ENCODE assay signal across 13 cellular contexts in the genomic region with DNA sequence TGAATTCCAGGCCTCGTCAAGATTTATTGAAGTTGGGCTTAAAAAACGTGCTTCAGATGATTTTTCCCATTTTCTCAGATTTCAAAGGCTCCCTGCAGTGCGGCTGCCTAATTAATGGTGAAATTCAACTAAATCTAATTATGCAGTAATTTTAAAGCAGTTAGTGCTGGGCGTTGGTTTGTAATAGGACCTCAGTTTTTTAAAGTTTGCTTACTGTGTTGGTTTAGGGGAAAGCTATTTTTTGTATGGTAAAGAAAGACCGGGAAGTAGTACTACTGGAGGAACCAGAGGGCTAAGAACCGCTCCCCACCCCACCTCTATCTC. TPM values are rescaled to one million over a fixed set of nuclear protein-coding genes. Genes with fewer than 3 reads are reported as not detected.
DNase-seq lines count a peak whose midpoint lies in the region; TF ChIP-seq lines count a peak whose summit lies in the region.
"Had no signal": no experiment of that assay in that cellular context is flagged by ENCODE, and none has a peak within 500 bp of the region (broad histone marks: within the 10 kb centered on the region; RNA-seq: fewer than 3 reads in every experiment).

No MANE protein-coding gene starts in this region.

- no peak overlapping the region for H3K9ac ChIP-seq in SK-N-MC (ENCODE audit: insufficient read length)
- peak overlapping the region; percentile 72 for H3K9ac ChIP-seq in parathyroid adenoma
- H3K9ac ChIP-seq in mammary epithelial cell (ENCODE audit: insufficient read depth, low read length): no peak overlapping the region

- H2AFZ ChIP-seq in ACC112 (ENCODE audit: low read length, unreplicated experiment) (no peak overlapping the region), parathyroid adenoma (no peak overlapping the region), mammary epithelial cell (ENCODE audit: low read depth, low read length) (no peak overlapping the region)

- H3K36me3 ChIP-seq in ACC112 (ENCODE audit: insufficient read depth, low read length) (peaks cover 24% of the 10 kb centered on the region), SK-N-MC (ENCODE audit: insufficient read depth, low read length) (peaks cover 8% of the 10 kb centered on the region), parathyroid adenoma (ENCODE audit: control insufficient read depth, insufficient read depth, low read length) (no peaks in the 10 kb centered on the region), mammary epithelial cell (ENCODE audit: insufficient read depth, low read length) (peaks cover 7% of the 10 kb centered on the region)

- H3K79me2 ChIP-seq in ACC112 (ENCODE audit: control insufficient read depth, insufficient read depth, low read length, unreplicated experiment) (peaks cover 98% of the 10 kb centered on the region), parathyroid adenoma (peaks cover 59% of the 10 kb centered on the region), mammary epithelial cell (ENCODE audit: insufficient read depth, low read length) (peaks cover 65% of the 10 kb centered on the region)

- H3K27ac ChIP-seq in ACC112 (ENCODE audit: low read depth, low read length) (peak overlapping the region; percentile 80), SK-N-MC (peak overlapping the region; percentile 74), parathyroid adenoma (peak overlapping the region; percentile 96), mammary epithelial cell (ENCODE audit: insufficient read depth, low read depth, low read length) (no peak overlapping the region)

- in situ Hi-C loops in mammary epithelial cell (cut with MboI; ENCODE audit: low sequenced_read_pairs in 2 of 2): loop anchor here (10.0 to 25.0 kb wide), 6 partner anchors 655 to 1680 kb away; no protein-coding TSS in a partner anchor

- H4K20me1 ChIP-seq in mammary epithelial cell (ENCODE audit: insufficient read depth, low read length): no peaks in the 10 kb centered on the region

- CTCF ChIA-PET in mammary epithelial cell (lab: Charles Lee; ENCODE audit: low non-redundant PET): no interaction called here

- DNase-seq in SK-N-MC (ENCODE audit: low read depth, low spot score) (no peak), fibroblast of pulmonary artery (ENCODE audit: low read depth) (no peak), NCI-H1930 (lab: John Stamatoyannopoulos, UW) (no peak), mammary epithelial cell (no peak)
- DNase-seq in stimulated activated CD4-positive, alpha-beta T cell treated with anti-CD3 and anti-CD28 coated beads, Interleukin-4, amount 100 ng/mL, for 4 hours: no peak
- no peak for DNase-seq in stimulated activated CD4-positive, alpha-beta T cell treated with anti-CD3 and anti-CD28 coated beads, Interleukin-12 subunit alpha, Interleukin-12 subunit beta, amount 100 ng/mL, for 4 hours
- DNase-seq: AML-193, NCI-H1694 treated with DMSO at 0.1 percent for 48 hours, PC-3 had no signal

- no peak for TF ChIP-seq CTCF in fibroblast of pulmonary artery (IDR thresholded peaks at IDR 0.05; ENCODE audit: low read length, missing control alignments)
- no peak for TF ChIP-seq CTCF in parathyroid adenoma (IDR thresholded peaks at IDR 0.05)
- no peak for TF ChIP-seq CTCF in mammary epithelial cell (conservative IDR thresholded peaks at IDR 0.05 in 1 of 2, IDR thresholded peaks at IDR 0.05 in 1 of 2; ENCODE audit: extremely low read depth in 1 of 2, insufficient read depth in 1 of 2, low read depth in 1 of 2, low read length in 2 of 2)

- dilution Hi-C loops in mammary epithelial cell (cut with HindIII; ENCODE audit: low sequenced_read_pairs): no loop called here

- intact Hi-C loops in mammary epithelial cell (cut with micrococcal nuclease): no loop called here

- 97% methylated on average over 4 of the region's 6 CpGs for WGBS in mammary epithelial cell (ENCODE audit: low coverage, missing lambda C conversion rate)

- H3K4me2 ChIP-seq in parathyroid adenoma (ENCODE audit: low read length): no peak overlapping the region
- no peak overlapping the region for H3K4me2 ChIP-seq in mammary epithelial cell (ENCODE audit: insufficient read depth, low read depth, low read length)

- no TSS peak for BruUV-seq in mammary epithelial cell (replicated peaks; lab: Mats Ljungman, UMichigan)

- no peaks in the 10 kb centered on the region for H3K9me3 ChIP-seq in SK-N-MC (ENCODE audit: low read depth, low read length)
- H3K9me3 ChIP-seq in parathyroid adenoma (ENCODE audit: control insufficient read depth, low read length): no peaks in the 10 kb centered on the region
- H3K9me3 ChIP-seq in mammary epithelial cell (replicated peaks; ENCODE audit: insufficient read depth, low read length): no peaks in the 10 kb centered on the region

- H3K4me1 ChIP-seq in ACC112 (ENCODE audit: control insufficient read depth, insufficient read depth, low read length, unreplicated experiment) (peaks cover 28% of the 10 kb centered on the region), parathyroid adenoma (peaks cover 9% of the 10 kb centered on the region), mammary epithelial cell (ENCODE audit: insufficient read depth, low read length) (peaks cover 17% of the 10 kb centered on the region)

- H3K27me3 ChIP-seq in ACC112 (ENCODE audit: insufficient read depth, low read length): no peaks in the 10 kb centered on the region
- H3K27me3 ChIP-seq in parathyroid adenoma (ENCODE audit: control insufficient read depth, insufficient read depth, low read length): no peaks in the 10 kb centered on the region
- no peaks in the 10 kb centered on the region for H3K27me3 ChIP-seq in mammary epithelial cell (ENCODE audit: insufficient read depth, low read length)

- H3K4me3 ChIP-seq in ACC112 (ENCODE audit: low read depth, low read length) (peak overlapping the region; percentile 97), SK-N-MC (peak overlapping the region; percentile 52), fibroblast of pulmonary artery (replicated peaks; ENCODE audit: low read depth, low read length) (peak overlapping the region; percentile 68), parathyroid adenoma (ENCODE audit: low read depth, low read length) (peak overlapping the region; percentile 25), mammary epithelial cell (replicated peaks in 1 of 3; ENCODE audit: insufficient read depth in 1 of 3, low read depth in 2 of 3, low read length in 3 of 3) (no peak overlapping the region)

RNA-seq across cellular contexts. Expression of a gene that starts 11.6 kb away (rescaled TPM):
- 10 to 100 TPM in 1 of 2 donors, 1 to 10 TPM in 1; 3.2 to 34.1 TPM for total RNA-seq in mammary epithelial cell
- polyA plus RNA-seq in mammary epithelial cell: 17.8 TPM
- polyA minus RNA-seq in mammary epithelial cell: 31.9 TPM
- total RNA-seq: activated T-helper 17 cell treated with anti-CD3 and anti-CD28 coated beads, Interleukin-2, amount 50 U/mL, for 72 hours; mononuclear cell had no signal

Comparison
In these comparisons a context has a peak if more than half of its experiments do, and no peak if none do; other contexts are left out.
1. H3K4me3 ChIP-seq: peak in ACC112 (single experiment), SK-N-MC (single experiment), fibroblast of pulmonary artery (single experiment) and parathyroid adenoma (single experiment); none in mammary epithelial cell (0 of 3).